In genomic region chr14:35404496-35405303, GRCh38 we compare ENCODE assay signal across 8 cellular contexts. TPM values are rescaled to one million over a fixed set of nuclear protein-coding genes. Genes with fewer than 3 reads are reported as not detected.
DNase-seq lines count a peak whose midpoint lies in the region; ATAC-seq and TF ChIP-seq lines count a peak whose summit lies in the region.

Gene NFKBIA, minus strand, starts transcription at chr14:35404749. Its CDS starts 105 bp downstream, at chr14:35404644.

- peak within 1 kb of the TSS; percentile 100 for H3K27ac ChIP-seq in vagina

- peak within 1 kb of the TSS; percentile 97 for H3K27ac Mint-ChIP-seq in T-helper 1 cell treated with Interleukin-12 subunit alpha and Interleukin-12 subunit beta and Interleukin-4 antibody, amounts not matched to agents 30 μg/mL and 1 μg/mL, for 36 hours

- TF ChIP-seq POLR2A in vagina (IDR thresholded peaks at IDR 0.05) = peak in 1 of 2 donors; percentile 99

- no peaks in the 10 kb centered on the region for H3K9me3 ChIP-seq in vagina

- H3K4me1 Mint-ChIP-seq in T-helper 1 cell treated with Interleukin-12 subunit alpha and Interleukin-12 subunit beta and Interleukin-4 antibody, amounts not matched to agents 30 μg/mL and 1 μg/mL, for 36 hours (ENCODE audit: low read depth) = peaks cover 32% of the 10 kb centered on the region

- H3K9me3 Mint-ChIP-seq in T-helper 1 cell treated with Interleukin-12 subunit alpha and Interleukin-12 subunit beta and Interleukin-4 antibody, amounts not matched to agents 30 μg/mL and 1 μg/mL, for 36 hours = no peaks in the 10 kb centered on the region

- H3K36me3 ChIP-seq in vagina = peaks cover 15 to 36% of the 10 kb centered on the region in 2 donors

- intact Hi-C loops in left ventricle myocardium superior (cut with micrococcal nuclease) (loop anchor here (5.0 to 10.0 kb wide), 2 partner anchors 100 to 177 kb away; no protein-coding TSS in a partner anchor), vagina (cut with DNase I) (loop anchor here (1.0 to 5.0 kb wide), 5 partner anchors 37 to 282 kb away; partner anchors contain the start of genes PPP2R3C, PRORP and PSMA6)

- peak; percentile 68 for ATAC-seq in GM18498 (IDR thresholded peaks at IDR 0.05; ENCODE audit: unreplicated experiment)
- ATAC-seq in HG02870 (IDR thresholded peaks at IDR 0.05; ENCODE audit: unreplicated experiment) = peak; percentile 57
- ATAC-seq in left ventricle myocardium superior = peak; percentile 73

- H3K4me1 ChIP-seq in vagina = peaks cover 60% of the 10 kb centered on the region

- peaks cover 41% of the 10 kb centered on the region for H3K36me3 Mint-ChIP-seq in T-helper 1 cell treated with Interleukin-12 subunit alpha and Interleukin-12 subunit beta and Interleukin-4 antibody, amounts not matched to agents 30 μg/mL and 1 μg/mL, for 36 hours (ENCODE audit: low read depth)

- no peak for TF ChIP-seq CTCF in vagina (IDR thresholded peaks at IDR 0.05)

- DNase-seq in NCI-H146 treated with DMSO at 0.1 percent for 48 hours (lab: John Stamatoyannopoulos, UW; ENCODE audit: unreplicated experiment) (peak; percentile 41), amniotic stem cell (lab: John Stamatoyannopoulos, UW) (peak; percentile 85), left ventricle myocardium superior (peak; percentile 96), putamen (ENCODE audit: low spot score) (peak; percentile 91), vagina (ENCODE audit: extremely low spot score in 2 of 2) (no peak)

- H3K27me3 Mint-ChIP-seq in T-helper 1 cell treated with Interleukin-12 subunit alpha and Interleukin-12 subunit beta and Interleukin-4 antibody, amounts not matched to agents 30 μg/mL and 1 μg/mL, for 36 hours (ENCODE audit: low read depth) = no peaks in the 10 kb centered on the region

- peak within 1 kb of the TSS; percentile 94 for H3K4me3 Mint-ChIP-seq in T-helper 1 cell treated with Interleukin-12 subunit alpha and Interleukin-12 subunit beta and Interleukin-4 antibody, amounts not matched to agents 30 μg/mL and 1 μg/mL, for 36 hours

- H3K4me3 ChIP-seq in vagina = peak within 1 kb of the TSS; percentile 92 to 97

- H3K27me3 ChIP-seq in vagina = no peaks in the 10 kb centered on the region

RNA-seq across cellular contexts. Expression of gene NFKBIA, which starts in this region (rescaled TPM):
- total RNA-seq in left ventricle myocardium superior (96.4 TPM), vagina (1,179 TPM)

Comparison
In these comparisons a context has a peak if more than half of its experiments do, and no peak if none do; other contexts are left out.
1. RNA of gene NFKBIA (total RNA-seq): 1,179 TPM in vagina (single experiment); 96.4 TPM in left ventricle myocardium superior (single experiment); every median in the first group is over 10 times any median in the second.
2. DNase-seq: peak in NCI-H146 treated with DMSO at 0.1 percent for 48 hours (single experiment), amniotic stem cell (single experiment), left ventricle myocardium superior (single experiment) and putamen (single experiment); none in vagina (0 of 2).
3. Peak in every context shown above with its lines, with median percentiles within 50 percentile points of each other: ATAC-seq.